21 cellular contexts compared by ENCODE assay signal in genomic region chr6:112270756-112271155, GRCh38. TPM values are rescaled to one million over a fixed set of nuclear protein-coding genes. Genes with fewer than 3 reads are reported as not detected.
"Had no signal": no experiment of that assay in that cellular context is flagged by ENCODE, and none has a peak within 500 bp of the region (broad histone marks: within the 10 kb centered on the region; RNA-seq: fewer than 3 reads in every experiment).

No MANE protein-coding gene starts in this region.

- ATAC-seq: Panc1, PC-3 had no signal

- DNase-seq: KBM-7, MV-4-11, NCI-H1048, NCI-H1105, NCI-H1417, NCI-H1436 treated with DMSO at 0.1 percent for 48 hours, NCI-H1694, NCI-H187 treated with DMSO at 0.1 percent for 48 hours, NCI-H2029 treated with DMSO at 0.1 percent for 48 hours, NCI-H2227 treated with DMSO at 0.1 percent for 48 hours, NCI-H446, NCI-H510A, NCI-H524 treated with DMSO at 0.1 percent for 48 hours, NCI-H69, NCI-H774, PC-3, SHP77 had no signal

- H3K27ac ChIP-seq: RWPE1 had no signal

RNA-seq across cellular contexts. Expression of gene LAMA4, which starts 16.4 kb away (rescaled TPM):
- total RNA-seq: HT-29, OCI-LY7 had no signal
